ENCODE assay signal across 8 cellular contexts in the genomic region with DNA sequence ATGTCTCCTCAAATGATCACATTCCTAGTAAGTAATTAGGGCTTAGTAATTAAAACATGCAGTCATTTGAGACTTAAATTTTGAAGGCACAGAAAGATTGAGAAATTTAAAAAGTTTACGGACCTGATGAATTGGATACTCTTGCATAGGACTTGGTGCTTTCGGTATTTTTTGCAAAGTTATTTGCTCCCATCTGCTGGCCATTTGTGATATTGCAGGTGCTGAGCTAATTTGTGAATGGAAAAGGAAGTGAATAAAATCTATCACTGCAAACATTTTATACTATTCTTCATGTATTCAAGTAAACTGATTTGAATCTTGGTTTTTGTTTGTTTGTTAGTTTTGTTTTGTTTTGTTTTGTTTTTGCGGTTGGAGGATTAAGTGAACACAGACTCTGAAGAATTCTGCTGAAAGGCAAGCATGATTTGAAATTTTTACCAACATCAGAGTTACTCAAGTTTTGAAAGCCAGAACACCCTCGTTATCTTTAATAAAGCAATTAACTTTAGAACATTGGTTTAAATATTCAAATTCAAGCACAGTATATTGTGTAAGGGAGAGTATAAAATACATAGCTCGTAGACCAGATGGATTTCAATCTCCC.
DNase-seq lines count a peak whose midpoint lies in the region; ATAC-seq and TF ChIP-seq lines count a peak whose summit lies in the region.

No MANE protein-coding gene starts in this region.

- peak; percentile 90 for TF ChIP-seq CTCF in C4-2B (conservative IDR thresholded peaks at IDR 0.05)
- TF ChIP-seq CTCF in psoas muscle (IDR thresholded peaks at IDR 0.05), result peak; percentile 71

- no peak overlapping the region for H3K4me2 ChIP-seq in GM23248 (ENCODE audit: unreplicated experiment)

- no peaks in the 10 kb centered on the region for H3K9me3 Mint-ChIP-seq in activated T-helper 1 cell treated with anti-CD3 and anti-CD28 coated beads, Interleukin-12 subunit alpha, Interleukin-12 subunit beta, Interleukin-2, Interleukin-4 antibody, amounts not matched to agents 30 ng/mL and 10 ng/mL and 1 ng/mL, durations not matched to agents 14 hours and 24 hours and 36 hours

- no peaks in the 10 kb centered on the region for H3K9me2 ChIP-seq in GM23248 (ENCODE audit: insufficient read depth)

- no peak for ATAC-seq in psoas muscle
- ATAC-seq in GM21786 (IDR thresholded peaks at IDR 0.05; ENCODE audit: unreplicated experiment), result no peak
- ATAC-seq in GM21723 (IDR thresholded peaks at IDR 0.05; ENCODE audit: unreplicated experiment), result no peak

- no peaks in the 10 kb centered on the region for H3F3A ChIP-seq in GM23248 (ENCODE audit: insufficient read depth)

- no peaks in the 10 kb centered on the region for H3K36me3 Mint-ChIP-seq in activated T-helper 1 cell treated with anti-CD3 and anti-CD28 coated beads, Interleukin-12 subunit alpha, Interleukin-12 subunit beta, Interleukin-2, Interleukin-4 antibody, amounts not matched to agents 30 ng/mL and 10 ng/mL and 1 ng/mL, durations not matched to agents 14 hours and 24 hours and 36 hours (ENCODE audit: low read depth)

- H3K9ac ChIP-seq in GM23248, result no peak overlapping the region

- no peaks in the 10 kb centered on the region for H3K27me3 Mint-ChIP-seq in activated T-helper 1 cell treated with anti-CD3 and anti-CD28 coated beads, Interleukin-12 subunit alpha, Interleukin-12 subunit beta, Interleukin-2, Interleukin-4 antibody, amounts not matched to agents 30 ng/mL and 10 ng/mL and 1 ng/mL, durations not matched to agents 14 hours and 24 hours and 36 hours (ENCODE audit: insufficient read depth)

- H3K4me1 Mint-ChIP-seq in activated T-helper 1 cell treated with anti-CD3 and anti-CD28 coated beads, Interleukin-12 subunit alpha, Interleukin-12 subunit beta, Interleukin-2, Interleukin-4 antibody, amounts not matched to agents 30 ng/mL and 10 ng/mL and 1 ng/mL, durations not matched to agents 14 hours and 24 hours and 36 hours (ENCODE audit: low read depth), result peaks cover 5% of the 10 kb centered on the region

- H3K36me3 ChIP-seq in GM23248 (ENCODE audit: low read depth) (no peaks in the 10 kb centered on the region), psoas muscle (ENCODE audit: insufficient read depth in 1 of 2, low read depth in 1 of 2) (no peaks in the 10 kb centered on the region)

- DNase-seq in GM23248 (peak; percentile 57), NCI-H82 (lab: John Stamatoyannopoulos, UW) (peak; percentile 73), glomerular visceral epithelial cell (ENCODE audit: extremely low spot score) (peak; percentile 36), psoas muscle (no peak)
- peak; percentile 4 for DNase-seq in activated T-helper 1 cell treated with anti-CD3 and anti-CD28 coated beads, Interleukin-12 subunit alpha, Interleukin-12 subunit beta, Interleukin-2, Interleukin-4 antibody, amounts not matched to agents 30 ng/mL and 10 ng/mL and 1 ng/mL, durations not matched to agents 14 hours and 24 hours and 36 hours (ENCODE audit: low spot score)

- H3K4me3 ChIP-seq in GM23248, result no peak overlapping the region
- H3K4me3 ChIP-seq in psoas muscle, result no peak overlapping the region

- H3K4me3 Mint-ChIP-seq in activated T-helper 1 cell treated with anti-CD3 and anti-CD28 coated beads, Interleukin-12 subunit alpha, Interleukin-12 subunit beta, Interleukin-2, Interleukin-4 antibody, amounts not matched to agents 30 ng/mL and 10 ng/mL and 1 ng/mL, durations not matched to agents 14 hours and 24 hours and 36 hours, result no peak overlapping the region

- no peaks in the 10 kb centered on the region for H3K79me2 ChIP-seq in GM23248 (ENCODE audit: insufficient read depth)

- no peak overlapping the region for H3K27ac Mint-ChIP-seq in activated T-helper 1 cell treated with anti-CD3 and anti-CD28 coated beads, Interleukin-12 subunit alpha, Interleukin-12 subunit beta, Interleukin-2, Interleukin-4 antibody, amounts not matched to agents 30 ng/mL and 10 ng/mL and 1 ng/mL, durations not matched to agents 14 hours and 24 hours and 36 hours

- H3K27ac ChIP-seq in C4-2B, result no peak overlapping the region
- no peak overlapping the region for H3K27ac ChIP-seq in GM23248
- H3K27ac ChIP-seq in psoas muscle, result no peak overlapping the region

- H4K20me1 ChIP-seq in GM23248 (ENCODE audit: insufficient read depth), result no peaks in the 10 kb centered on the region

- H3K4me1 ChIP-seq in GM23248 (ENCODE audit: insufficient read depth) (no peaks in the 10 kb centered on the region), psoas muscle (no peaks in the 10 kb centered on the region)

- H3K27me3 ChIP-seq in GM23248 (replicated peaks; ENCODE audit: insufficient read depth) (peaks cover 6% of the 10 kb centered on the region; the same call in 1 of the 2 replicates), psoas muscle (ENCODE audit: insufficient read depth in 3 of 3, low read length in 2 of 3) (no peaks in the 10 kb centered on the region)

- no peak overlapping the region for H2AFZ ChIP-seq in GM23248

- in situ Hi-C loops in GM23248 (cut with MboI), result loop anchor here (25.0 kb wide), 1 partner anchor 1406 kb away; no protein-coding TSS in a partner anchor

- WGBS in GM23248 (ENCODE audit: low coverage in 1 of 2, low lambda C conversion rate in 2 of 2, missing lambda C conversion rate in 2 of 2), 2 experiments, result 17 to 20% methylated on average over 5 of the region's 5 CpGs
- WGBS in psoas muscle, 3 donors, result 25 to 28% (median 27%) methylated on average over 5 of the region's 5 CpGs

- intact Hi-C loops in activated T-helper 1 cell treated with anti-CD3 and anti-CD28 coated beads, Interleukin-12 subunit alpha, Interleukin-12 subunit beta, Interleukin-2, Interleukin-4 antibody, amounts not matched to agents 30 ng/mL and 10 ng/mL and 1 ng/mL, durations not matched to agents 14 hours and 24 hours and 36 hours (cut with micrococcal nuclease), result loop anchor here (2.0 to 10.0 kb wide), 2 partner anchors 626 to 1408 kb away; no protein-coding TSS in a partner anchor
- intact Hi-C loops in psoas muscle (cut with DNase I), result loop anchor here (5.0 to 10.0 kb wide), 2 partner anchors 1398 to 1406 kb away; no protein-coding TSS in a partner anchor

- H3K9me3 ChIP-seq in GM23248 (ENCODE audit: low read depth) (no peaks in the 10 kb centered on the region), psoas muscle (no peaks in the 10 kb centered on the region)

Comparison
In these comparisons a context has a peak if more than half of its experiments do, and no peak if none do; other contexts are left out.
1. DNase-seq: peak in GM23248 (single experiment), NCI-H82 (single experiment), activated T-helper 1 cell treated with anti-CD3 and anti-CD28 coated beads, Interleukin-12 subunit alpha, Interleukin-12 subunit beta, Interleukin-2, Interleukin-4 antibody, amounts not matched to agents 30 ng/mL and 10 ng/mL and 1 ng/mL, durations not matched to agents 14 hours and 24 hours and 36 hours (single experiment) and glomerular visceral epithelial cell (single experiment); none in psoas muscle (0 of 2).